ENCODE assay signal across 1 cellular context in the genomic region with DNA sequence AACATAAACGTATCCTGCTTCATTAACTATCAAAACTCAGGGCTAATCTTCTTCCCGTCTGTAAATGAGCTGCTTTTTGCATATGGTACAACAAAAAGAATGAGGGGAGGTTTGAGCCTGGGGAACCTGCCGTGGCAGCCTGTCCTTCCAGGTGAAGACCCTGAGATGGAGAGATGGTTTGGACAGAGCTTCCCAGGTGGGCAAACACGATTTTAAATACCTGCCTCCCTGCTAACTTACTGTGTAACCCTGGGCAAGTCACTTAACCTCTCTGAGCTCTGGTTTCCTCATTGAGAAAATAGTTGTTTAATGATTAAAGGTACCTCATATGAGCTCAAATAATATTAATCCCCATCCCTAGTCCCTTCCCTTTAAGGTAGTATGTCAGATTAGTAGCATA.
TF ChIP-seq lines count a peak whose summit lies in the region.

No MANE protein-coding gene starts in this region.

TF ChIP-seq in HepG2, 621 proteins besides CTCF, POLR2A, EP300 and RAD21:
- TF ChIP-seq CBX1 (IDR thresholded peaks at IDR 0.05; ENCODE audit: low read depth) (no peak), EZH2 (conservative IDR thresholded peaks at IDR 0.05; ENCODE audit: low read depth, low read length) (0 out of 2 replicates have a peak, but pooled peaks have one; percentile 22), ZNF768 (CRISPR knock-in tag; IDR thresholded peaks at IDR 0.05) (peak; percentile 50; the same call in 1 of the 2 replicates), CBX5 (CRISPR knock-in tag; IDR thresholded peaks at IDR 0.05; ENCODE audit: borderline replicate concordance) (no peak)
- TF ChIP-seq, protein P1, sequence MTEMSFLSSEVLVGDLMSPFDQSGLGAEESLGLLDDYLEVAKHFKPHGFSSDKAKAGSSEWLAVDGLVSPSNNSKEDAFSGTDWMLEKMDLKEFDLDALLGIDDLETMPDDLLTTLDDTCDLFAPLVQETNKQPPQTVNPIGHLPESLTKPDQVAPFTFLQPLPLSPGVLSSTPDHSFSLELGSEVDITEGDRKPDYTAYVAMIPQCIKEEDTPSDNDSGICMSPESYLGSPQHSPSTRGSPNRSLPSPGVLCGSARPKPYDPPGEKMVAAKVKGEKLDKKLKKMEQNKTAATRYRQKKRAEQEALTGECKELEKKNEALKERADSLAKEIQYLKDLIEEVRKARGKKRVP (CRISPR knock-in tag; IDR thresholded peaks at IDR 0.05), result no peak
TF ChIP-seq in HepG2: peak in this region for 2.
